8 cellular contexts compared by ENCODE assay signal in genomic region chr6:24721461-24722215, GRCh38. TPM values are rescaled to one million over a fixed set of nuclear protein-coding genes. Genes with fewer than 3 reads are reported as not detected.
DNase-seq lines count a peak whose midpoint lies in the region; ATAC-seq and TF ChIP-seq lines count a peak whose summit lies in the region.

No MANE protein-coding gene starts in this region.

- H3K27ac ChIP-seq in A673 (ENCODE audit: low read depth, low read length, poor library complexity, severe bottlenecking) (peak overlapping the region; percentile 94), ascending aorta (peak overlapping the region; percentile 93 to 99)

- no peaks in the 10 kb centered on the region for H3K27me3 ChIP-seq in A673 (replicated peaks; ENCODE audit: insufficient read depth, low read depth, low read length, poor library complexity)
- H3K27me3 ChIP-seq in ascending aorta: no peaks in the 10 kb centered on the region
- H3K27me3 ChIP-seq in iPS-15b (ENCODE audit: control insufficient read depth, insufficient read depth, low read length): no peaks in the 10 kb centered on the region

- peak overlapping the region; percentile 93 for H3K9ac ChIP-seq in iPS-15b (ENCODE audit: low read depth, low read length)

- intact Hi-C loops in A673 (cut with micrococcal nuclease; ENCODE audit: unreplicated experiment): loop anchor here (2.0 kb wide), 1 partner anchor 53 kb away; the partner anchor contains the start of gene GMNN
- intact Hi-C loops in ascending aorta (cut with DNase I): loop anchor here (1.0 to 2.0 kb wide), 4 partner anchors 21 to 1401 kb away; partner anchors contain the start of genes ACOT13 and TDP2

- peaks cover 48% of the 10 kb centered on the region for H3K36me3 Mint-ChIP-seq in stimulated activated effector memory CD8-positive, alpha-beta T cell treated with anti-CD3 and anti-CD28 coated beads, Interleukin-12 subunit alpha, Interleukin-12 subunit beta, amount 100 ng/mL, for 72 hours

- H3K36me3 ChIP-seq in A673 (ENCODE audit: insufficient read depth, low read length, poor library complexity, severe bottlenecking) (peaks cover 5% of the 10 kb centered on the region), ascending aorta (no peaks in the 10 kb centered on the region), iPS-15b (ENCODE audit: control insufficient read depth, insufficient read depth, low read length) (no peaks in the 10 kb centered on the region)

- ATAC-seq in HG02610 (IDR thresholded peaks at IDR 0.05; ENCODE audit: unreplicated experiment): peak; percentile 58
- peak; percentile 82 for ATAC-seq in stimulated activated effector memory CD8-positive, alpha-beta T cell treated with anti-CD3 and anti-CD28 coated beads, Interleukin-12 subunit alpha, Interleukin-12 subunit beta, amount 100 ng/mL, for 72 hours

- peak overlapping the region; percentile 99 for H3K4me3 Mint-ChIP-seq in stimulated activated effector memory CD8-positive, alpha-beta T cell treated with anti-CD3 and anti-CD28 coated beads, Interleukin-12 subunit alpha, Interleukin-12 subunit beta, amount 100 ng/mL, for 72 hours

- no peaks in the 10 kb centered on the region for H3K9me3 Mint-ChIP-seq in stimulated activated effector memory CD8-positive, alpha-beta T cell treated with anti-CD3 and anti-CD28 coated beads, Interleukin-12 subunit alpha, Interleukin-12 subunit beta, amount 100 ng/mL, for 72 hours

- no peak for TF ChIP-seq CTCF in A673 (conservative IDR thresholded peaks at IDR 0.05; ENCODE audit: low read depth, low read length)
- no peak for TF ChIP-seq CTCF in GM13976 (IDR thresholded peaks at IDR 0.05; ENCODE audit: borderline replicate concordance, control extremely low read depth, extremely low read depth, insufficient read depth, missing control alignments)
- no peak for TF ChIP-seq CTCF in ascending aorta (IDR thresholded peaks at IDR 0.05)

- peak overlapping the region; percentile 99 for H3K27ac Mint-ChIP-seq in stimulated activated effector memory CD8-positive, alpha-beta T cell treated with anti-CD3 and anti-CD28 coated beads, Interleukin-12 subunit alpha, Interleukin-12 subunit beta, amount 100 ng/mL, for 72 hours

- CTCF ChIA-PET in A673 (lab: Charles Lee): interaction anchor here (0.6 kb wide), 1 partner anchor 17 kb away, joined by 3 read pairs; no protein-coding TSS in a partner anchor

- TSS peak; percentile 95 for BruUV-seq in A673 (replicated peaks; lab: Mats Ljungman, UMichigan)

- H3K4me3 ChIP-seq in A673 (ENCODE audit: low read depth, low read length, poor library complexity, severe bottlenecking): peak overlapping the region; percentile 81
- peak overlapping the region; percentile 64 to 86 for H3K4me3 ChIP-seq in ascending aorta
- peak overlapping the region; percentile 82 for H3K4me3 ChIP-seq in iPS-15b (ENCODE audit: low read depth, low read length)

- POLR2A ChIA-PET in A673 (lab: Charles Lee; ENCODE audit: low non-redundant PET): no interaction called here

- in situ Hi-C loops in GM13976 (cut with MboI; ENCODE audit: low sequenced_read_pairs, unreplicated experiment): no loop called here

- H3K4me1 ChIP-seq in A673 (ENCODE audit: insufficient read depth, low read length, poor library complexity, severe bottlenecking) (peaks cover 11% of the 10 kb centered on the region), ascending aorta (peaks cover 4 to 11% of the 10 kb centered on the region in 2 donors), iPS-15b (ENCODE audit: control insufficient read depth, insufficient read depth, low read length) (peaks cover 8% of the 10 kb centered on the region)

- DNase-seq in A673 (ENCODE audit: low spot score) (no peak), GM13976 (ENCODE audit: low spot score) (peak; percentile 64), NCI-H2029 treated with DMSO at 0.1 percent for 48 hours (lab: John Stamatoyannopoulos, UW) (peak; percentile 70), ascending aorta (ENCODE audit: low spot score in 2 of 2) (peak in 1 of 2 donors; percentile 93), glomerular visceral epithelial cell (ENCODE audit: extremely low spot score) (no peak)
- DNase-seq in stimulated activated effector memory CD8-positive, alpha-beta T cell treated with anti-CD3 and anti-CD28 coated beads, Interleukin-12 subunit alpha, Interleukin-12 subunit beta, amount 100 ng/mL, for 72 hours (ENCODE audit: low spot score in 2 of 2): no peak

- no peaks in the 10 kb centered on the region for H3K9me3 ChIP-seq in A673 (ENCODE audit: low read depth, low read length, poor library complexity, severe bottlenecking)
- no peaks in the 10 kb centered on the region for H3K9me3 ChIP-seq in ascending aorta
- no peaks in the 10 kb centered on the region for H3K9me3 ChIP-seq in iPS-15b (ENCODE audit: control insufficient read depth, insufficient read depth, low read length)

- peaks cover 24% of the 10 kb centered on the region for H3K4me1 Mint-ChIP-seq in stimulated activated effector memory CD8-positive, alpha-beta T cell treated with anti-CD3 and anti-CD28 coated beads, Interleukin-12 subunit alpha, Interleukin-12 subunit beta, amount 100 ng/mL, for 72 hours

RNA-seq across cellular contexts. Expression of gene C6orf62, which starts 2.7 kb away (rescaled TPM):
- total RNA-seq in A673 (2021): 91.7 and 107 TPM in 2 replicates
- total RNA-seq in ascending aorta: 29.6 TPM

RNA-seq across cellular contexts. Expression of gene GMNN, which starts 53.1 kb away (rescaled TPM):
- total RNA-seq in A673 (2021): 100 and 111 TPM in 2 replicates
- 8.1 TPM for total RNA-seq in ascending aorta

RNA-seq across cellular contexts. Expression of gene ACOT13, which starts 54.8 kb away (rescaled TPM):
- 31.2 and 40.8 TPM in 2 replicates for total RNA-seq in A673 (2021)
- total RNA-seq in ascending aorta: 3.1 TPM

RNA-seq across cellular contexts. Expression of gene TDP2, which starts 54.9 kb away (rescaled TPM):
- total RNA-seq in A673 (2021) (31.4 and 34.9 TPM in 2 replicates), ascending aorta (5.6 TPM)

Comparison
In these comparisons a context has a peak if more than half of its experiments do, and no peak if none do; other contexts are left out.
1. DNase-seq: peak in GM13976 (single experiment) and NCI-H2029 treated with DMSO at 0.1 percent for 48 hours (single experiment); none in A673 (single experiment), stimulated activated effector memory CD8-positive, alpha-beta T cell treated with anti-CD3 and anti-CD28 coated beads, Interleukin-12 subunit alpha, Interleukin-12 subunit beta, amount 100 ng/mL, for 72 hours (0 of 2) and glomerular visceral epithelial cell (single experiment).
2. RNA of gene GMNN, which starts 53.1 kb away (total RNA-seq): 100 to 111 TPM in A673; 8.1 TPM in ascending aorta (single experiment); every median in the first group is over 10 times any median in the second.
3. Peak in every context shown above with its lines, with median percentiles within 50 percentile points of each other: H3K4me3 ChIP-seq.